8 cellular contexts compared by ENCODE assay signal in genomic region chr15:98853593-98854420, GRCh38.
DNase-seq lines count a peak whose midpoint lies in the region; ATAC-seq and TF ChIP-seq lines count a peak whose summit lies in the region.

No MANE protein-coding gene starts in this region.

- H3K79me1 ChIP-seq in mesendoderm (ENCODE audit: low read length), result peaks cover 26% of the 10 kb centered on the region

- WGBS in mesendoderm (ENCODE audit: extremely low coverage, insufficient coverage, low lambda C conversion rate), result no CpG with 5 or more reads among the region's 18 CpGs
- 26 to 30% methylated on average over 18 of the region's 18 CpGs for WGBS in aorta, 2 donors

- no peaks in the 10 kb centered on the region for H3K27me3 Mint-ChIP-seq in brain

- H4K5ac ChIP-seq in mesendoderm (ENCODE audit: low read length), result no peak overlapping the region

- H3K4me1 ChIP-seq in right atrium auricular region, result peaks cover 0 to 72% of the 10 kb centered on the region in 2 donors
- H3K4me1 ChIP-seq in mesendoderm (ENCODE audit: control insufficient read depth, low read depth, low read length), result peaks cover 12% of the 10 kb centered on the region
- H3K4me1 ChIP-seq in aorta (ENCODE audit: control insufficient read depth in 1 of 2, insufficient read depth in 2 of 2, low read length in 2 of 2), result peaks cover 0 to 3% of the 10 kb centered on the region in 2 donors

- H2AK5ac ChIP-seq in mesendoderm (ENCODE audit: low read length), result no peak overlapping the region

- H3K56ac ChIP-seq in mesendoderm (ENCODE audit: low read length), result peak overlapping the region; percentile 58

- H3K4me3 ChIP-seq in right atrium auricular region (peak overlapping the region in 1 of 2 donors; percentile 63), mesendoderm (ENCODE audit: low read length) (no peak overlapping the region), aorta (ENCODE audit: low read length in 2 of 2) (no peak overlapping the region)

- TF ChIP-seq CTCF in right atrium auricular region (IDR thresholded peaks at IDR 0.05) (no peak), brain (conservative IDR thresholded peaks at IDR 0.05) (no peak)

- peak overlapping the region; percentile 91 to 96 (median 92) for H3K4me3 Mint-ChIP-seq in brain

- H3K9me3 ChIP-seq in right atrium auricular region (no peaks in the 10 kb centered on the region), aorta (ENCODE audit: control insufficient read depth, low read length) (no peaks in the 10 kb centered on the region)

- no peak for ATAC-seq in Right ventricle myocardium superior (ENCODE audit: poor library complexity)
- no peak for ATAC-seq in aorta (ENCODE audit: low FRiP score)
- no peak for ATAC-seq in HG02885 (IDR thresholded peaks at IDR 0.05; ENCODE audit: poor library complexity, unreplicated experiment)

- no peak overlapping the region for H2BK5ac ChIP-seq in mesendoderm (ENCODE audit: low read length)

- no peaks in the 10 kb centered on the region for H3K36me3 Mint-ChIP-seq in brain

- peak overlapping the region; percentile 91 to 95 for H3K27ac ChIP-seq in right atrium auricular region
- peak overlapping the region; percentile 29 for H3K27ac ChIP-seq in mesendoderm (ENCODE audit: low read depth, low read length)
- H3K27ac ChIP-seq in aorta (ENCODE audit: low read depth in 1 of 2, low read length in 2 of 2), result peak overlapping the region; percentile 89 to 96

- no peaks in the 10 kb centered on the region for H3K9me3 Mint-ChIP-seq in brain

- H3K18ac ChIP-seq in mesendoderm (ENCODE audit: low read length), result no peak overlapping the region

- H3K9ac ChIP-seq in mesendoderm (ENCODE audit: low read length), result peak overlapping the region; percentile 12

- intact Hi-C loops in Right ventricle myocardium superior (cut with DNase I) (no loop called here), aorta (cut with DNase I) (loop anchor here (1.0 to 2.0 kb wide), 2 partner anchors 43 to 206 kb away; partner anchors contain the start of gene IGF1R (in 2 of the 2))

- H3K79me2 ChIP-seq in mesendoderm (ENCODE audit: control insufficient read depth, insufficient read depth, low read length), result peaks cover 72% of the 10 kb centered on the region

- H2BK120ac ChIP-seq in mesendoderm (ENCODE audit: low read depth, low read length), result no peak overlapping the region

- no peaks in the 10 kb centered on the region for H3K36me3 ChIP-seq in right atrium auricular region
- H3K36me3 ChIP-seq in mesendoderm (ENCODE audit: control insufficient read depth, insufficient read depth, low read length), result no peaks in the 10 kb centered on the region
- no peaks in the 10 kb centered on the region for H3K36me3 ChIP-seq in aorta (ENCODE audit: control insufficient read depth in 1 of 2, insufficient read depth in 2 of 2, low read length in 1 of 2)

- DNase-seq in right atrium auricular region (ENCODE audit: low spot score), result no peak
- no peak for DNase-seq in Right ventricle myocardium superior
- DNase-seq in mesendoderm, result no peak
- DNase-seq in aorta, result no peak
- no peak for DNase-seq in stimulated activated naive CD4-positive, alpha-beta T cell (lab: John Stamatoyannopoulos, UW)
- no peak for DNase-seq in stimulated activated CD4-positive, alpha-beta T cell treated with anti-CD3 and anti-CD28 coated beads, Interleukin-4, amount 100 ng/mL, for 1 hour

- peak overlapping the region; percentile 89 to 98 (median 97) for H3K27ac Mint-ChIP-seq in brain

- H3K23ac ChIP-seq in mesendoderm (ENCODE audit: low read length), result peak overlapping the region; percentile 56

- H4K8ac ChIP-seq in mesendoderm (ENCODE audit: low read depth, low read length), result no peak overlapping the region

- no peak overlapping the region for H3K4ac ChIP-seq in mesendoderm (ENCODE audit: low read depth, low read length)

- H3K4me1 Mint-ChIP-seq in brain, result peaks cover 84% of the 10 kb centered on the region

- H3K4me2 ChIP-seq in mesendoderm (ENCODE audit: low read length), result peak overlapping the region; percentile 33

- H2BK15ac ChIP-seq in mesendoderm (replicated peaks; ENCODE audit: low read depth), result no peak overlapping the region

- no peaks in the 10 kb centered on the region for H3K27me3 ChIP-seq in right atrium auricular region
- no peaks in the 10 kb centered on the region for H3K27me3 ChIP-seq in mesendoderm (ENCODE audit: insufficient read depth, low read length, poor library complexity)
- H3K27me3 ChIP-seq in aorta (ENCODE audit: control insufficient read depth in 1 of 2, insufficient read depth in 2 of 2, low read length in 1 of 2), result no peaks in the 10 kb centered on the region

Comparison
In these comparisons a context has a peak if more than half of its experiments do, and no peak if none do; other contexts are left out.
1. H3K27ac ChIP-seq: peak in every context shown above with its lines; median percentile 93 in right atrium auricular region; 92 in aorta; 29 in mesendoderm.